20 cellular contexts compared by ENCODE assay signal in genomic region chr20:40336034-40336433, GRCh38.
"Had no signal": no experiment of that assay in that cellular context is flagged by ENCODE, and none has a peak within 500 bp of the region (broad histone marks: within the 10 kb centered on the region; RNA-seq: fewer than 3 reads in every experiment).

No MANE protein-coding gene starts in this region.

- ATAC-seq: stimulated activated naive CD8-positive, alpha-beta T cell treated with anti-CD3 and anti-CD28 coated beads, Interleukin-15, Interleukin-2, amounts not matched to agents 100 U/mL and 50 U/mL, for 24 hours; upper lobe of right lung had no signal

- H3K4me3 ChIP-seq: breast epithelium, colonic mucosa, esophagus squamous epithelium, hepatocyte, upper lobe of right lung had no signal

- H3K4me3 Mint-ChIP-seq: activated naive CD8-positive, alpha-beta T cell treated with anti-CD3 and anti-CD28 coated beads for 36 hours; immature natural killer cell; memory B cell; neural crest cell had no signal

- H3K36me3 ChIP-seq: breast epithelium, colonic mucosa, esophagus squamous epithelium, upper lobe of right lung had no signal

- H3K4me1 ChIP-seq: breast epithelium, colonic mucosa, upper lobe of right lung had no signal

- H3K9me3 Mint-ChIP-seq: memory B cell, neural crest cell had no signal

- H3K36me3 Mint-ChIP-seq: activated naive CD8-positive, alpha-beta T cell treated with anti-CD3 and anti-CD28 coated beads for 36 hours; immature natural killer cell; memory B cell had no signal

- H3K27ac ChIP-seq: colonic mucosa, esophagus squamous epithelium, hepatocyte, upper lobe of right lung had no signal

- DNase-seq: activated CD4-positive, alpha-beta T cell treated with anti-CD3 and anti-CD28 coated beads for 4 hours; activated CD4-positive, alpha-beta T cell treated with anti-CD3 and anti-CD28 coated beads, Interleukin-2, amount 50 U/mL, for 48 hours; activated CD4-positive, CD25-positive, alpha-beta regulatory T cell; activated naive CD4-positive, alpha-beta T cell treated with Interleukin-2 at 50 U/mL for 16 hours; activated naive CD8-positive, alpha-beta T cell treated with anti-CD3 and anti-CD28 coated beads for 36 hours; activated T-cell treated with anti-CD3 and anti-CD28 coated beads, Interleukin-2, amount 50 U/mL, for 48 hours; colonic mucosa; esophagus squamous epithelium; immature natural killer cell; occipital lobe; stimulated activated CD4-positive, alpha-beta T cell treated with anti-CD3 and anti-CD28 coated beads, Interleukin-12 subunit alpha, Interleukin-12 subunit beta, amount 100 ng/mL, for 4 hours; stimulated activated CD4-positive, alpha-beta T cell treated with anti-CD3 and anti-CD28 coated beads, Interleukin-4, amount 100 ng/mL, for 4 hours; stimulated activated naive CD8-positive, alpha-beta T cell treated with anti-CD3 and anti-CD28 coated beads, Interleukin-15, Interleukin-2, amounts not matched to agents 100 U/mL and 50 U/mL, for 24 hours; T-helper 9 cell; upper lobe of right lung had no signal

- H3K4me1 Mint-ChIP-seq: activated naive CD8-positive, alpha-beta T cell treated with anti-CD3 and anti-CD28 coated beads for 36 hours; immature natural killer cell; memory B cell had no signal

- H3K27me3 ChIP-seq: breast epithelium, colonic mucosa, esophagus squamous epithelium, upper lobe of right lung had no signal

- H3K9me3 ChIP-seq: breast epithelium, colonic mucosa, esophagus squamous epithelium, upper lobe of right lung had no signal

- H3K27ac Mint-ChIP-seq: activated naive CD8-positive, alpha-beta T cell treated with anti-CD3 and anti-CD28 coated beads for 36 hours; immature natural killer cell; memory B cell; progenitor cell of endocrine pancreas had no signal
